ENCODE assay signal across 18 cellular contexts in genomic region chr6:79526897-79527296, GRCh38.
"Had no signal": no experiment of that assay in that cellular context is flagged by ENCODE, and none has a peak within 500 bp of the region (broad histone marks: within the 10 kb centered on the region; RNA-seq: fewer than 3 reads in every experiment).

No MANE protein-coding gene starts in this region.

- DNase-seq: activated CD4-positive, alpha-beta T cell treated with anti-CD3 and anti-CD28 coated beads for 1 hour; activated CD4-positive, alpha-beta T cell treated with anti-CD3 and anti-CD28 coated beads, Interleukin-2, amount 50 U/mL, for 48 hours; activated CD8-positive, alpha-beta memory T cell treated with anti-CD3 and anti-CD28 coated beads, Interleukin-2, amount 10 ng/mL, durations not matched to agents 7 days and 5 days; activated effector memory CD4-positive, alpha-beta T cell treated with anti-CD3 and anti-CD28 coated beads, Interleukin-2, amount 50 U/mL, for 16 hours; activated T-cell treated with anti-CD3 and anti-CD28 coated beads, Interleukin-2, amount 50 U/mL, for 4 hours; amniotic stem cell; brain microvascular endothelial cell; cerebellar nuclear complex; dermis blood vessel endothelial cell; mucosa of descending colon; natural killer cell; nucleus accumbens; psoas muscle; sigmoid colon; stimulated activated CD4-positive, alpha-beta T cell treated with anti-CD3 and anti-CD28 coated beads, Interleukin-2, amount 100 ng/mL, for 48 hours; stimulated activated naive CD4-positive, alpha-beta T cell treated with Interleukin-2 at 50 U/mL for 16 hours; T-helper 2 cell had no signal

- H3K36me3 ChIP-seq: brain microvascular endothelial cell, sigmoid colon had no signal

- H3K4me3 ChIP-seq: mucosa of descending colon, psoas muscle, sigmoid colon had no signal

- H3K27me3 ChIP-seq: brain microvascular endothelial cell, sigmoid colon had no signal

- H3K4me1 ChIP-seq: psoas muscle, sigmoid colon had no signal

- H3K27ac ChIP-seq: brain microvascular endothelial cell, psoas muscle, sigmoid colon had no signal

- H3K9me3 ChIP-seq: mucosa of descending colon, psoas muscle, sigmoid colon had no signal

- ATAC-seq: activated CD8-positive, alpha-beta memory T cell treated with anti-CD3 and anti-CD28 coated beads, Interleukin-2, amount 10 ng/mL, durations not matched to agents 7 days and 5 days; activated naive CD4-positive, alpha-beta T cell treated with anti-CD3 and anti-CD28 coated beads, Interleukin-2, amount 50 U/mL, for 72 hours; activated T-cell treated with anti-CD3 and anti-CD28 coated beads, Interleukin-2, amount 50 U/mL, for 4 hours; mucosa of descending colon; natural killer cell; psoas muscle had no signal
